ENCODE assay signal across 8 cellular contexts in genomic region chr7:24573008-24573553, GRCh38. TPM values are rescaled to one million over a fixed set of nuclear protein-coding genes. Genes with fewer than 3 reads are reported as not detected.
A peak's percentile ranks its signal among the peaks of the same experiment; 100 is the strongest.
DNase-seq lines count a peak whose midpoint lies in the region; ATAC-seq and TF ChIP-seq lines count a peak whose summit lies in the region.

Gene PALS2 (plus strand): TSS chr7:24573452. CDS start chr7:24623668, 50,216 bp downstream.

- POLR2A ChIA-PET in AG04450 (lab: Yijun Ruan, JAX), result interaction anchor here (0.9 to 1.2 kb wide), 2 partner anchors 135 to 552 kb away, joined by 3 to 4 read pairs; no protein-coding TSS in a partner anchor

- 0 to 1% methylated on average over 33 to 62 of the region's 69 CpGs for WGBS in lower leg skin, 2 donors

- TF ChIP-seq CTCF in AG04450 (IDR thresholded peaks at IDR 0.05; ENCODE audit: low read depth, low read length) (no peak), dorsolateral prefrontal cortex (IDR thresholded peaks at IDR 0.05 in 54 of 56, conservative IDR thresholded peaks at IDR 0.05 in 2 of 56; ENCODE audit: low read depth in 1 of 56, partially characterized antibody in 56 of 56) (peak in 2 of 56 donors; percentile 8 to 9), lower leg skin (IDR thresholded peaks at IDR 0.05) (no peak)

- intact Hi-C loops in dorsolateral prefrontal cortex (cut with DNase I), result loop anchor here (10.0 kb wide), 2 partner anchors 92 to 142 kb away; no protein-coding TSS in a partner anchor
- intact Hi-C loops in lower leg skin (cut with DNase I; ENCODE audit: low total_unique reads), result no loop called here

- H3K27ac ChIP-seq in AG04450 (ENCODE audit: low read depth, low read length) (no peak within 1 kb of the TSS), dorsolateral prefrontal cortex (peak within 1 kb of the TSS in 58 of 59 donors; percentile 25 to 94 (median 85))

- H3K4me3 ChIP-seq in AG04450 (ENCODE audit: low read depth, low read length) (peak within 1 kb of the TSS; percentile 74), dorsolateral prefrontal cortex (peak within 1 kb of the TSS; percentile 62 to 95 (median 76)), lower leg skin (ENCODE audit: low read depth, poor library complexity, severe bottlenecking) (peak within 1 kb of the TSS; percentile 65)

- H3K27me3 ChIP-seq in AG04450 (ENCODE audit: control insufficient read depth, insufficient read depth, low read length) (peaks cover 18% of the 10 kb centered on the region), dorsolateral prefrontal cortex (no peaks in the 10 kb centered on the region)

- no peaks in the 10 kb centered on the region; the same call in 1 of the 2 replicates for H3K9me3 ChIP-seq in AG04450 (ENCODE audit: control insufficient read depth, insufficient read depth, low read length)

- no peak for TF ChIP-seq POLR2A in lower leg skin (IDR thresholded peaks at IDR 0.05)

- CTCF ChIA-PET in AG04450 (lab: Charles Lee), result interaction anchor here (0.6 to 5.2 kb wide), 2 partner anchors 94 to 522 kb away, joined by 3 to 95 read pairs; no protein-coding TSS in a partner anchor

- no peak for DNase-seq in AG04450 (ENCODE audit: low read depth, low spot score)
- peak; percentile 86 for DNase-seq in NCI-H345 (lab: John Stamatoyannopoulos, UW)
- DNase-seq in activated CD4-positive, alpha-beta T cell treated with anti-CD3 and anti-CD28 coated beads, Interleukin-2, amount 50 U/mL, for 24 hours (ENCODE audit: low read depth in 1 of 2, low spot score in 1 of 2), result peak; percentile 54 to 57
- peak in 9 of 10 donors; percentile 23 to 78 (median 58) for DNase-seq in dorsolateral prefrontal cortex
- DNase-seq in lower leg skin (ENCODE audit: low spot score in 2 of 2), result peak; percentile 24 to 93
- DNase-seq in stimulated activated CD4-positive, alpha-beta T cell treated with anti-CD3 and anti-CD28 coated beads, Interleukin-4, amount 100 ng/mL, for 48 hours (ENCODE audit: low read depth in 2 of 2), result peak; percentile 64 to 67

- peak; percentile 56 for ATAC-seq in GM18868 (IDR thresholded peaks at IDR 0.05; ENCODE audit: unreplicated experiment)
- peak; percentile 41 for ATAC-seq in HG03108 (IDR thresholded peaks at IDR 0.05; ENCODE audit: unreplicated experiment)

RNA-seq across cellular contexts. Expression of gene PALS2, which starts in this region (rescaled TPM):
- polyA plus RNA-seq in AG04450 (2011; rRNA removed), result 9.2 and 11.6 TPM in 2 replicates
- polyA minus RNA-seq in AG04450 (2011; rRNA and poly(A)+ RNA removed), result 11.4 and 21.7 TPM in 2 replicates
- total RNA-seq in dorsolateral prefrontal cortex (100 to 1,000 TPM in 87 of 120 experiments, 10 to 100 TPM in 33; 46.4 to 226 (median 122) TPM), lower leg skin (1 to 10 TPM; 2.7 to 8.5 (median 6.6) TPM)

Comparison
In these comparisons a context has a peak if more than half of its experiments do, and no peak if none do; other contexts are left out.
1. RNA of gene PALS2 (total RNA-seq): 46.4 to 226 TPM in dorsolateral prefrontal cortex; 2.7 to 8.5 TPM in lower leg skin; every median in the first group is over 4 times any median in the second.
2. Peak in every context shown above with its lines, with median percentiles within 50 percentile points of each other: H3K4me3 ChIP-seq.